In the genomic region with DNA sequence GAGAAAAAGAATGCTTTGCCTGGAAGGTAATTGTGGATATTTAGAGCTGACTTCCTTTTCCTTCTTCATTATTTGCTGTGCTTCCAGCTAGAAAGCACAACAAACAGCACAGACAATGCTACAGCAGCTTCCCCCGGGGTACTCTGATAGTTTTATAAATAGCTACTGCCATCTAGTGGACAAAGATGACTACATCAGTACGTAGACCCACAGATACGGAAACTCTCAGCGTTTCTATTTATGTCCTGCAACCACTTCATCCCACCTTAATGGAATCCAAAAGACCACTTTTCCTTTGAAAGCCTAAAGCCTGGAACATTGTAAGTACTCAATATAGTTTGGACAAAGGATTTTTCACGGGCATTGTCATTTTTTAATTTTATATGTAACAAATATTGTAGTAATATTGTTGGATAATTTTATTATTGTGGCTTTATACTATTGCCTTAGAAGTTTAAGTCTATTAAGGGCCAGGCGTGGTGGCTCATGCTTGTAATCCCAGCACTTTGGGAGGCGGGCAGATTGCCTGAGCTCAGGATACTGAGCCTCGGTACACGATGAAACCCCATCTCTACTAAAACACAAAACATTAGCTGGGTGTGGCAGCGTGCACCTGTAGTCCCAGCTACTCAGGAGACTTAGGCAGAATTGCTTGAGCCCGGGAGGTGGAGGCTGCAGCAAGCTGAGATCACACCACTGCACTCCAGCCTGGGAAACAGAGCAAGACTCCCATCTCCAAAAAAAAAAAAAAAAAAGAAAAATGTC, we compare ENCODE assay signal across 8 cellular contexts. TPM values are rescaled to one million over a fixed set of nuclear protein-coding genes. Genes with fewer than 3 reads are reported as not detected.
DNase-seq lines count a peak whose midpoint lies in the region; ATAC-seq and TF ChIP-seq lines count a peak whose summit lies in the region.

No MANE protein-coding gene starts in this region.

- H3K27ac ChIP-seq in prostate gland, result no peak overlapping the region

- peak; percentile 78 for DNase-seq in EH (ENCODE audit: low read depth)
- DNase-seq in GM20000 (ENCODE audit: low spot score), result peak; percentile 71
- peak; percentile 36 to 85 for DNase-seq in NCI-H524 (lab: John Stamatoyannopoulos, UW)
- peak; percentile 76 for DNase-seq in activated CD8-positive, alpha-beta memory T cell treated with anti-CD3 and anti-CD28 coated beads, Interleukin-2, amount 50 U/mL, for 48 hours
- DNase-seq in globus pallidus (ENCODE audit: low spot score), result peak; percentile 79
- peak; percentile 44 for DNase-seq in prostate gland (ENCODE audit: low spot score)
- DNase-seq in lower leg skin (ENCODE audit: low spot score in 2 of 2), result no peak

- intact Hi-C loops in prostate gland (cut with DNase I), result loop anchor here (10.0 kb wide), 1 partner anchor 190 kb away; no protein-coding TSS in a partner anchor
- intact Hi-C loops in lower leg skin (cut with DNase I; ENCODE audit: low total_unique reads), result no loop called here

- TF ChIP-seq POLR2A in prostate gland (IDR thresholded peaks at IDR 0.05) (no peak), lower leg skin (IDR thresholded peaks at IDR 0.05) (no peak)

- peaks cover 18% of the 10 kb centered on the region for H3K4me1 ChIP-seq in prostate gland (replicated peaks)

- no peaks in the 10 kb centered on the region for H3K9me3 ChIP-seq in prostate gland

- H3K27me3 ChIP-seq in prostate gland (replicated peaks; ENCODE audit: insufficient read depth), result no peaks in the 10 kb centered on the region

- peak; percentile 25 for TF ChIP-seq CTCF in GM20000 (IDR thresholded peaks at IDR 0.05; ENCODE audit: extremely low read depth, missing control alignments)
- TF ChIP-seq CTCF in prostate gland (IDR thresholded peaks at IDR 0.05), result peak; percentile 38 to 77 (median 66)
- TF ChIP-seq CTCF in lower leg skin (IDR thresholded peaks at IDR 0.05), result peak in 1 of 3 donors; percentile 22

- no peak overlapping the region for H3K4me3 ChIP-seq in prostate gland
- H3K4me3 ChIP-seq in lower leg skin (ENCODE audit: low read depth, poor library complexity, severe bottlenecking), result no peak overlapping the region

- H3K36me3 ChIP-seq in prostate gland, result peaks cover 11 to 13% of the 10 kb centered on the region in 2 donors

- ATAC-seq in HG03571 (IDR thresholded peaks at IDR 0.05; ENCODE audit: unreplicated experiment), result peak; percentile 80

- WGBS in prostate gland, result 16% methylated on average over 11 of the region's 11 CpGs
- 22 to 26% methylated on average over 11 of the region's 11 CpGs for WGBS in lower leg skin, 2 donors

RNA-seq across cellular contexts. Expression of gene HSPA8, which starts 7.5 kb away (rescaled TPM):
- total RNA-seq in prostate gland, result 100 to 1,000 TPM; 799 to 842 TPM
- 100 to 1,000 TPM; 202 to 485 (median 346) TPM for total RNA-seq in lower leg skin

Comparison
In these comparisons a context has a peak if more than half of its experiments do, and no peak if none do; other contexts are left out.
1. DNase-seq: peak in EH (single experiment), GM20000 (single experiment), NCI-H524 (2 of 2), activated CD8-positive, alpha-beta memory T cell treated with anti-CD3 and anti-CD28 coated beads, Interleukin-2, amount 50 U/mL, for 48 hours (single experiment), globus pallidus (single experiment) and prostate gland (single experiment); none in lower leg skin (0 of 2).